ENCODE assay signal across 19 cellular contexts in the genomic region with DNA sequence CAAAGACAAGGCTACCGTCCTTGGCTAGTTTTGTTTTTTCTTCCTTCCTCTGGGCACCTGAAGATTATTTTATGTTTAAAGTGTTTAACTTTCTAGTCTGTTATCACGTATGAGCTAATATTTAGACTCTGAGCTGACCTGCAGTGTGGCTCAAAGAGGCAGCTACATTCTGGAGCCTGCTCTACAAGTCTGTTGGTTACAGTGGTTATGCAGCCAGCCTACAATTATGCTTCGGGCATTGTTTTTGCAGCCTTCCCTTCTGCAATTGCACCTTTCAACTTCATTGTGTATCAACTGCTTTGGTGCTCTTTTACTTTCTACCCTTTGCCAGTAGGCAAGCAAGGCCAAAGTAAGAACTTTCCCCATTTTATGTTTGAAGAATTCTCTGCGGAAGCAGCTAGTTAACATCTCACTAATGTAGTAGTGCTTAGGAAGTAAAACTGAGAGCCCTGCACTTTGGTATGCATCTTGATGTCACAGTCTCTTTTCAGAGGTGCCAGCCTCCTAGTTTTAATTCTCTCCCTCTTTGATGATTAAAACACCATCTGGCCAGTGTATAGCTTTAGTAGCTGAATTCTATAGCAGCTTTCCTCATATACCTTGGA.
DNase-seq lines count a peak whose midpoint lies in the region; ATAC-seq and TF ChIP-seq lines count a peak whose summit lies in the region.
"Had no signal": no experiment of that assay in that cellular context is flagged by ENCODE, and none has a peak within 500 bp of the region (broad histone marks: within the 10 kb centered on the region; RNA-seq: fewer than 3 reads in every experiment).

No MANE protein-coding gene starts in this region.

- H3K27ac ChIP-seq in 22Rv1 (peak overlapping the region; percentile 67), SJCRH30 (no peak overlapping the region)
- H3K27ac ChIP-seq: RWPE1 had no signal

- TF ChIP-seq CTCF in 22Rv1 (IDR thresholded peaks at IDR 0.05) (no peak), LNCaP clone FGC (IDR thresholded peaks at IDR 0.05; ENCODE audit: control insufficient read depth, extremely low read depth, insufficient read depth) (no peak), epithelial cell of esophagus (IDR thresholded peaks at IDR 0.05; ENCODE audit: insufficient read depth, low read depth, low read length, missing control alignments) (no peak), nephron progenitor cell (IDR thresholded peaks at IDR 0.05) (no peak)

- no peaks in the 10 kb centered on the region for H3K36me3 Mint-ChIP-seq in nephron progenitor cell (ENCODE audit: low read depth)

- H3K9me3 Mint-ChIP-seq in nephron progenitor cell = peaks cover 11% of the 10 kb centered on the region
- H3K9me3 Mint-ChIP-seq: HFFc6 had no signal

- H3K4me1 Mint-ChIP-seq in nephron progenitor cell = no peaks in the 10 kb centered on the region
- H3K4me1 Mint-ChIP-seq: B cell had no signal

- DNase-seq in LNCaP clone FGC (ENCODE audit: low read depth) (peak; percentile 21), epithelial cell of esophagus (ENCODE audit: low read depth) (peak; percentile 52), nephron progenitor cell (no peak), SJCRH30 (no peak), NCI-H187 (lab: John Stamatoyannopoulos, UW) (no peak), COLO668 (lab: John Stamatoyannopoulos, UW; ENCODE audit: unreplicated experiment) (no peak)
- DNase-seq: ACHN; CD4-positive, alpha-beta T cell; DMS79 treated with DMSO at 0.1 percent for 48 hours; GDM1; HFFc6; MM.1S; NCI-H1105; NCI-H2029; NCI-H510A had no signal

- no peaks in the 10 kb centered on the region for H3K36me3 ChIP-seq in SJCRH30

- ATAC-seq in HG02678 (IDR thresholded peaks at IDR 0.05; ENCODE audit: unreplicated experiment) = no peak

- H3K4me3 Mint-ChIP-seq in nephron progenitor cell = no peak overlapping the region
- H3K4me3 Mint-ChIP-seq: B cell; CD4-positive, alpha-beta T cell; HFFc6 had no signal

- H3K9me3 ChIP-seq in SJCRH30 (replicated peaks) = no peaks in the 10 kb centered on the region; the same call in 1 of the 2 replicates

- peak overlapping the region; percentile 5 for H3K27ac Mint-ChIP-seq in nephron progenitor cell
- H3K27ac Mint-ChIP-seq: B cell; CD4-positive, alpha-beta T cell; HFFc6 had no signal

- peaks cover 3% of the 10 kb centered on the region for H3K27me3 Mint-ChIP-seq in nephron progenitor cell (ENCODE audit: low read depth, poor library complexity)
- H3K27me3 Mint-ChIP-seq: B cell; CD4-positive, alpha-beta T cell had no signal

- H3K4me3 ChIP-seq in LNCaP clone FGC (ENCODE audit: low read depth, low read length) (no peak overlapping the region), epithelial cell of esophagus (ENCODE audit: low read length) (no peak overlapping the region), SJCRH30 (no peak overlapping the region)

- H3K27me3 ChIP-seq in SJCRH30 = no peaks in the 10 kb centered on the region

- H3K4me1 ChIP-seq in SJCRH30 = no peaks in the 10 kb centered on the region

Comparison
In these comparisons a context has a peak if more than half of its experiments do, and no peak if none do; other contexts are left out.
1. DNase-seq: peak in LNCaP clone FGC (single experiment) and epithelial cell of esophagus (single experiment); none in nephron progenitor cell (single experiment), SJCRH30 (0 of 2), NCI-H187 (0 of 2) and COLO668 (single experiment).